ENCODE assay signal across 1 cellular context in genomic region chr1:156752843-156753486, GRCh38.
TF ChIP-seq lines count a peak whose summit lies in the region.

No MANE protein-coding gene starts in this region.

TF ChIP-seq in endothelial cell of umbilical vein, 7 proteins besides CTCF, POLR2A, EP300 and RAD21:
- no peak for TF ChIP-seq FOS (IDR thresholded peaks at IDR 0.05; ENCODE audit: borderline replicate concordance, insufficient read depth, low read length)
